In the genomic region with DNA sequence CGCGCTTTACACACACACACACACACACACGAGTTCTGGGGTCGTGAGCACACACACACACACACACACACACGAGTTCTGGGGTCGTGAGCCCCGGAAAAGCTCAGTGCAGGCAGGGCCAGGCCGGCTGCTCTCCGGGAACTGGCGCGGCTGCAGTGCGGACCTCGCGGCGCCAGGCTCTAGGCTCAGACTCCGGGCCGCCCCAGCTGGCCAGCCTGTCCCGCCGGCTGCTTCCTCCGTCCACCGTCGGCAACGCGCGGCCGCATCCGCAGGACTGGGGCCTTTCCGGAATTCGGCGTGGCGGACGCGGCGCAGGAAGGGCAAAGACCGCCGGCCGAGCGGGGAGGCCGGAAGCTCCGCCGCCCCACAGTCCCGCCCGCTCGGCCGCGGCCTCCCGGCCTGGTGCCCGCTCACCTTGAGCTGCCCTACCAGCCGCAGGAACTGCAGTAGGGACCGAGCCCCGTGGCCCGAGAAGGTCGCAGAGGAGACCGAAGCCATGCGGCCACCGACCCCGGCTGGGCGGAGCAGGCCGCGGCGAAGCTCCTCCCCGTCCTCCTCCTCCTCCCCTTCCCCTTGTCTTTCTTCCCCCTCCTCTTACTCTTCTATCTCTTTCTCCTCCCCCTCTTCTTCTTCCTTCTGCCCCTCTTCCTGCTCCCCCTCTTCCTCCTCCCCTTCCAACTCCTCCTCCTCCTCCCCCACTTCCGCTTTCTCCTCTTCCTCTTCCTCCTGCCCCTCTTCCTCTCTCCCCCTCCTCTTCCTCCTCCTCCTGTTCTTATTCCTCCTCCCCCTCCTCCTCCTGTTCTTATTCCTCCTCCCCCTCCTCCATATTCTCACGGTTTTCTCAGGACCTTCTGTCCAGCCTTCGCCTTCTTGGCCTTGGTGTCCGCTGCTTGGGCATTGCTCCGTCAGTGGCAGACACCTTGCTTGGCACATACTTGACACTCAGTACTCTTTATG, we compare ENCODE assay signal across 1 cellular context.
TF ChIP-seq lines count a peak whose summit lies in the region.

A gene with protein sequence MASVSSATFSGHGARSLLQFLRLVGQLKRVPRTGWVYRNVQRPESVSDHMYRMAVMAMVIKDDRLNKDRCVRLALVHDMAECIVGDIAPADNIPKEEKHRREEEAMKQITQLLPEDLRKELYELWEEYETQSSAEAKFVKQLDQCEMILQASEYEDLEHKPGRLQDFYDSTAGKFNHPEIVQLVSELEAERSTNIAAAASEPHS (minus strand): TSS at position 533 of the 957 bp plus-strand sequence. CDS start 35 bp downstream, at position 498.

TF ChIP-seq in K562, 482 proteins besides CTCF, POLR2A, EP300 and RAD21 (continued from another document and continues in another):
- TF ChIP-seq, protein P1, sequence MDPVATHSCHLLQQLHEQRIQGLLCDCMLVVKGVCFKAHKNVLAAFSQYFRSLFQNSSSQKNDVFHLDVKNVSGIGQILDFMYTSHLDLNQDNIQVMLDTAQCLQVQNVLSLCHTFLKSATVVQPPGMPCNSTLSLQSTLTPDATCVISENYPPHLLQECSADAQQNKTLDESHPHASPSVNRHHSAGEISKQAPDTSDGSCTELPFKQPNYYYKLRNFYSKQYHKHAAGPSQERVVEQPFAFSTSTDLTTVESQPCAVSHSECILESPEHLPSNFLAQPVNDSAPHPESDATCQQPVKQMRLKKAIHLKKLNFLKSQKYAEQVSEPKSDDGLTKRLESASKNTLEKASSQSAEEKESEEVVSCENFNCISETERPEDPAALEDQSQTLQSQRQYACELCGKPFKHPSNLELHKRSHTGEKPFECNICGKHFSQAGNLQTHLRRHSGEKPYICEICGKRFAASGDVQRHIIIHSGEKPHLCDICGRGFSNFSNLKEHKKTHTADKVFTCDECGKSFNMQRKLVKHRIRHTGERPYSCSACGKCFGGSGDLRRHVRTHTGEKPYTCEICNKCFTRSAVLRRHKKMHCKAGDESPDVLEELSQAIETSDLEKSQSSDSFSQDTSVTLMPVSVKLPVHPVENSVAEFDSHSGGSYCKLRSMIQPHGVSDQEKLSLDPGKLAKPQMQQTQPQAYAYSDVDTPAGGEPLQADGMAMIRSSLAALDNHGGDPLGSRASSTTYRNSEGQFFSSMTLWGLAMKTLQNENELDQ (CRISPR knock-in tag; IDR thresholded peaks at IDR 0.05; ENCODE audit: borderline replicate concordance), result 0 out of 2 replicates have a peak, but pooled peaks have one; percentile 31
- no peak for TF ChIP-seq ZKSCAN3 (CRISPR knock-in tag; IDR thresholded peaks at IDR 0.05)
- TF ChIP-seq, protein P2, sequence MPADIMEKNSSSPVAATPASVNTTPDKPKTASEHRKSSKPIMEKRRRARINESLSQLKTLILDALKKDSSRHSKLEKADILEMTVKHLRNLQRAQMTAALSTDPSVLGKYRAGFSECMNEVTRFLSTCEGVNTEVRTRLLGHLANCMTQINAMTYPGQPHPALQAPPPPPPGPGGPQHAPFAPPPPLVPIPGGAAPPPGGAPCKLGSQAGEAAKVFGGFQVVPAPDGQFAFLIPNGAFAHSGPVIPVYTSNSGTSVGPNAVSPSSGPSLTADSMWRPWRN (IDR thresholded peaks at IDR 0.05; ENCODE audit: low read depth), result peak; percentile 34; the same call in 1 of the 2 replicates
- TF ChIP-seq GTF2A2 (tag; IDR thresholded peaks at IDR 0.05), result no peak
- TF ChIP-seq, protein P3, sequence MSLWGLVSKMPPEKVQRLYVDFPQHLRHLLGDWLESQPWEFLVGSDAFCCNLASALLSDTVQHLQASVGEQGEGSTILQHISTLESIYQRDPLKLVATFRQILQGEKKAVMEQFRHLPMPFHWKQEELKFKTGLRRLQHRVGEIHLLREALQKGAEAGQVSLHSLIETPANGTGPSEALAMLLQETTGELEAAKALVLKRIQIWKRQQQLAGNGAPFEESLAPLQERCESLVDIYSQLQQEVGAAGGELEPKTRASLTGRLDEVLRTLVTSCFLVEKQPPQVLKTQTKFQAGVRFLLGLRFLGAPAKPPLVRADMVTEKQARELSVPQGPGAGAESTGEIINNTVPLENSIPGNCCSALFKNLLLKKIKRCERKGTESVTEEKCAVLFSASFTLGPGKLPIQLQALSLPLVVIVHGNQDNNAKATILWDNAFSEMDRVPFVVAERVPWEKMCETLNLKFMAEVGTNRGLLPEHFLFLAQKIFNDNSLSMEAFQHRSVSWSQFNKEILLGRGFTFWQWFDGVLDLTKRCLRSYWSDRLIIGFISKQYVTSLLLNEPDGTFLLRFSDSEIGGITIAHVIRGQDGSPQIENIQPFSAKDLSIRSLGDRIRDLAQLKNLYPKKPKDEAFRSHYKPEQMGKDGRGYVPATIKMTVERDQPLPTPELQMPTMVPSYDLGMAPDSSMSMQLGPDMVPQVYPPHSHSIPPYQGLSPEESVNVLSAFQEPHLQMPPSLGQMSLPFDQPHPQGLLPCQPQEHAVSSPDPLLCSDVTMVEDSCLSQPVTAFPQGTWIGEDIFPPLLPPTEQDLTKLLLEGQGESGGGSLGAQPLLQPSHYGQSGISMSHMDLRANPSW (CRISPR knock-in tag; IDR thresholded peaks at IDR 0.05), result no peak
- peak; percentile 82; the same call in 1 of the 2 replicates for TF ChIP-seq POLR2AphosphoS5 (IDR thresholded peaks at IDR 0.05; ENCODE audit: control insufficient read depth, insufficient read depth, low read depth, low read length)
- TF ChIP-seq, protein P4, sequence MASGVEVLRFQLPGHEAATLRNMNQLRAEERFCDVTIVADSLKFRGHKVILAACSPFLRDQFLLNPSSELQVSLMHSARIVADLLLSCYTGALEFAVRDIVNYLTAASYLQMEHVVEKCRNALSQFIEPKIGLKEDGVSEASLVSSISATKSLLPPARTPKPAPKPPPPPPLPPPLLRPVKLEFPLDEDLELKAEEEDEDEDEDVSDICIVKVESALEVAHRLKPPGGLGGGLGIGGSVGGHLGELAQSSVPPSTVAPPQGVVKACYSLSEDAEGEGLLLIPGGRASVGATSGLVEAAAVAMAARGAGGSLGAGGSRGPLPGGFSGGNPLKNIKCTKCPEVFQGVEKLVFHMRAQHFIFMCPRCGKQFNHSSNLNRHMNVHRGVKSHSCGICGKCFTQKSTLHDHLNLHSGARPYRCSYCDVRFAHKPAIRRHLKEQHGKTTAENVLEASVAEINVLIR (CRISPR knock-in tag; IDR thresholded peaks at IDR 0.05), result no peak
- 0 out of 2 replicates have a peak, but pooled peaks have one; percentile 50 for TF ChIP-seq ZNF431 (CRISPR knock-in tag; IDR thresholded peaks at IDR 0.05)
- TF ChIP-seq SRSF9 (IDR thresholded peaks at IDR 0.05; ENCODE audit: borderline replicate concordance, low read depth, low read length), result no peak
- TF ChIP-seq ZNF75A (CRISPR knock-in tag; IDR thresholded peaks at IDR 0.05), result no peak
- no peak for TF ChIP-seq POU5F1 (IDR thresholded peaks at IDR 0.05; ENCODE audit: borderline replicate concordance, low read depth, low read length, partially characterized antibody)
- TF ChIP-seq SNIP1 (IDR thresholded peaks at IDR 0.05; ENCODE audit: low read depth), result peak; percentile 58; the same call in 1 of the 2 replicates
- TF ChIP-seq MYNN (IDR thresholded peaks at IDR 0.05), result no peak
- no peak for TF ChIP-seq MYNN (CRISPR knock-in tag; IDR thresholded peaks at IDR 0.05)
- TF ChIP-seq ZNF668 (CRISPR knock-in tag; IDR thresholded peaks at IDR 0.05), result no peak
- TF ChIP-seq ZNF3 (CRISPR knock-in tag; IDR thresholded peaks at IDR 0.05), result no peak
- TF ChIP-seq TCF7 (IDR thresholded peaks at IDR 0.05; ENCODE audit: borderline replicate concordance), result no peak
- TF ChIP-seq CREM (IDR thresholded peaks at IDR 0.05; ENCODE audit: low read depth), result peak; percentile 3; the same call in 1 of the 2 replicates
- TF ChIP-seq ILK (tag; IDR thresholded peaks at IDR 0.05; ENCODE audit: borderline replicate concordance, low read depth), result no peak
- TF ChIP-seq, protein P5, sequence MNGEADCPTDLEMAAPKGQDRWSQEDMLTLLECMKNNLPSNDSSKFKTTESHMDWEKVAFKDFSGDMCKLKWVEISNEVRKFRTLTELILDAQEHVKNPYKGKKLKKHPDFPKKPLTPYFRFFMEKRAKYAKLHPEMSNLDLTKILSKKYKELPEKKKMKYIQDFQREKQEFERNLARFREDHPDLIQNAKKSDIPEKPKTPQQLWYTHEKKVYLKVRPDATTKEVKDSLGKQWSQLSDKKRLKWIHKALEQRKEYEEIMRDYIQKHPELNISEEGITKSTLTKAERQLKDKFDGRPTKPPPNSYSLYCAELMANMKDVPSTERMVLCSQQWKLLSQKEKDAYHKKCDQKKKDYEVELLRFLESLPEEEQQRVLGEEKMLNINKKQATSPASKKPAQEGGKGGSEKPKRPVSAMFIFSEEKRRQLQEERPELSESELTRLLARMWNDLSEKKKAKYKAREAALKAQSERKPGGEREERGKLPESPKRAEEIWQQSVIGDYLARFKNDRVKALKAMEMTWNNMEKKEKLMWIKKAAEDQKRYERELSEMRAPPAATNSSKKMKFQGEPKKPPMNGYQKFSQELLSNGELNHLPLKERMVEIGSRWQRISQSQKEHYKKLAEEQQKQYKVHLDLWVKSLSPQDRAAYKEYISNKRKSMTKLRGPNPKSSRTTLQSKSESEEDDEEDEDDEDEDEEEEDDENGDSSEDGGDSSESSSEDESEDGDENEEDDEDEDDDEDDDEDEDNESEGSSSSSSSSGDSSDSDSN (IDR thresholded peaks at IDR 0.05; ENCODE audit: borderline replicate concordance in 1 of 2, low read depth in 2 of 2, low read length in 2 of 2), result peak; percentile 76 to 93; a peak in 3 of 4 replicates
- TF ChIP-seq, protein P6, sequence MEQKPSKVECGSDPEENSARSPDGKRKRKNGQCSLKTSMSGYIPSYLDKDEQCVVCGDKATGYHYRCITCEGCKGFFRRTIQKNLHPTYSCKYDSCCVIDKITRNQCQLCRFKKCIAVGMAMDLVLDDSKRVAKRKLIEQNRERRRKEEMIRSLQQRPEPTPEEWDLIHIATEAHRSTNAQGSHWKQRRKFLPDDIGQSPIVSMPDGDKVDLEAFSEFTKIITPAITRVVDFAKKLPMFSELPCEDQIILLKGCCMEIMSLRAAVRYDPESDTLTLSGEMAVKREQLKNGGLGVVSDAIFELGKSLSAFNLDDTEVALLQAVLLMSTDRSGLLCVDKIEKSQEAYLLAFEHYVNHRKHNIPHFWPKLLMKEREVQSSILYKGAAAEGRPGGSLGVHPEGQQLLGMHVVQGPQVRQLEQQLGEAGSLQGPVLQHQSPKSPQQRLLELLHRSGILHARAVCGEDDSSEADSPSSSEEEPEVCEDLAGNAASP (IDR thresholded peaks at IDR 0.05), result no peak
- TF ChIP-seq ZNF165 (CRISPR knock-in tag; IDR thresholded peaks at IDR 0.05; ENCODE audit: borderline replicate concordance), result no peak
- TF ChIP-seq, protein P7, sequence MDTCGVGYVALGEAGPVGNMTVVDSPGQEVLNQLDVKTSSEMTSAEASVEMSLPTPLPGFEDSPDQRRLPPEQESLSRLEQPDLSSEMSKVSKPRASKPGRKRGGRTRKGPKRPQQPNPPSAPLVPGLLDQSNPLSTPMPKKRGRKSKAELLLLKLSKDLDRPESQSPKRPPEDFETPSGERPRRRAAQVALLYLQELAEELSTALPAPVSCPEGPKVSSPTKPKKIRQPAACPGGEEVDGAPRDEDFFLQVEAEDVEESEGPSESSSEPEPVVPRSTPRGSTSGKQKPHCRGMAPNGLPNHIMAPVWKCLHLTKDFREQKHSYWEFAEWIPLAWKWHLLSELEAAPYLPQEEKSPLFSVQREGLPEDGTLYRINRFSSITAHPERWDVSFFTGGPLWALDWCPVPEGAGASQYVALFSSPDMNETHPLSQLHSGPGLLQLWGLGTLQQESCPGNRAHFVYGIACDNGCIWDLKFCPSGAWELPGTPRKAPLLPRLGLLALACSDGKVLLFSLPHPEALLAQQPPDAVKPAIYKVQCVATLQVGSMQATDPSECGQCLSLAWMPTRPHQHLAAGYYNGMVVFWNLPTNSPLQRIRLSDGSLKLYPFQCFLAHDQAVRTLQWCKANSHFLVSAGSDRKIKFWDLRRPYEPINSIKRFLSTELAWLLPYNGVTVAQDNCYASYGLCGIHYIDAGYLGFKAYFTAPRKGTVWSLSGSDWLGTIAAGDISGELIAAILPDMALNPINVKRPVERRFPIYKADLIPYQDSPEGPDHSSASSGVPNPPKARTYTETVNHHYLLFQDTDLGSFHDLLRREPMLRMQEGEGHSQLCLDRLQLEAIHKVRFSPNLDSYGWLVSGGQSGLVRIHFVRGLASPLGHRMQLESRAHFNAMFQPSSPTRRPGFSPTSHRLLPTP (IDR thresholded peaks at IDR 0.05; ENCODE audit: borderline replicate concordance, extremely low read depth, insufficient read length), result no peak
- TF ChIP-seq KLF6 (CRISPR knock-in tag; IDR thresholded peaks at IDR 0.05; ENCODE audit: borderline replicate concordance), result no peak
- no peak for TF ChIP-seq SIX5 (IDR thresholded peaks at IDR 0.05; ENCODE audit: borderline replicate concordance in 1 of 2, insufficient read depth in 1 of 2, low read depth in 1 of 2, low read length in 2 of 2)
- TF ChIP-seq HDAC3 (IDR thresholded peaks at IDR 0.05; ENCODE audit: borderline replicate concordance, partially characterized antibody), result no peak
- no peak; the same call in none of the 2 replicates for TF ChIP-seq SP1 (CRISPR knock-in tag; IDR thresholded peaks at IDR 0.05)
- no peak for TF ChIP-seq MED1 (CRISPR knock-in tag; IDR thresholded peaks at IDR 0.05; ENCODE audit: borderline replicate concordance)
- TF ChIP-seq ZBTB8A (IDR thresholded peaks at IDR 0.05; ENCODE audit: partially characterized antibody), result no peak
- TF ChIP-seq, protein P8, sequence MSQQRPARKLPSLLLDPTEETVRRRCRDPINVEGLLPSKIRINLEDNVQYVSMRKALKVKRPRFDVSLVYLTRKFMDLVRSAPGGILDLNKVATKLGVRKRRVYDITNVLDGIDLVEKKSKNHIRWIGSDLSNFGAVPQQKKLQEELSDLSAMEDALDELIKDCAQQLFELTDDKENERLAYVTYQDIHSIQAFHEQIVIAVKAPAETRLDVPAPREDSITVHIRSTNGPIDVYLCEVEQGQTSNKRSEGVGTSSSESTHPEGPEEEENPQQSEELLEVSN (IDR thresholded peaks at IDR 0.05; ENCODE audit: borderline replicate concordance in 1 of 2, extremely low read depth in 1 of 2, insufficient read depth in 1 of 2, insufficient read length in 1 of 2, low read depth in 1 of 2, low read length in 1 of 2, poor library complexity in 1 of 2, severe bottlenecking in 1 of 2), result peak; percentile 41 to 50
- no peak for TF ChIP-seq CHD2 (IDR thresholded peaks at IDR 0.05; ENCODE audit: low read depth, low read length)
- TF ChIP-seq CC2D1A (IDR thresholded peaks at IDR 0.05), result peak; percentile 91
- TF ChIP-seq ZNF586 (CRISPR knock-in tag; conservative IDR thresholded peaks at IDR 0.05), result no peak
- TF ChIP-seq GABPA (tag; conservative IDR thresholded peaks at IDR 0.05; ENCODE audit: low read depth), result peak; percentile 86
- TF ChIP-seq ZNF696 (CRISPR knock-in tag; conservative IDR thresholded peaks at IDR 0.05), result no peak
- TF ChIP-seq LEF1 (IDR thresholded peaks at IDR 0.05), result peak; percentile 73
- TF ChIP-seq ELF2 (CRISPR knock-in tag; IDR thresholded peaks at IDR 0.05), result peak; percentile 43; the same call in 1 of the 2 replicates
- TF ChIP-seq, protein P9, sequence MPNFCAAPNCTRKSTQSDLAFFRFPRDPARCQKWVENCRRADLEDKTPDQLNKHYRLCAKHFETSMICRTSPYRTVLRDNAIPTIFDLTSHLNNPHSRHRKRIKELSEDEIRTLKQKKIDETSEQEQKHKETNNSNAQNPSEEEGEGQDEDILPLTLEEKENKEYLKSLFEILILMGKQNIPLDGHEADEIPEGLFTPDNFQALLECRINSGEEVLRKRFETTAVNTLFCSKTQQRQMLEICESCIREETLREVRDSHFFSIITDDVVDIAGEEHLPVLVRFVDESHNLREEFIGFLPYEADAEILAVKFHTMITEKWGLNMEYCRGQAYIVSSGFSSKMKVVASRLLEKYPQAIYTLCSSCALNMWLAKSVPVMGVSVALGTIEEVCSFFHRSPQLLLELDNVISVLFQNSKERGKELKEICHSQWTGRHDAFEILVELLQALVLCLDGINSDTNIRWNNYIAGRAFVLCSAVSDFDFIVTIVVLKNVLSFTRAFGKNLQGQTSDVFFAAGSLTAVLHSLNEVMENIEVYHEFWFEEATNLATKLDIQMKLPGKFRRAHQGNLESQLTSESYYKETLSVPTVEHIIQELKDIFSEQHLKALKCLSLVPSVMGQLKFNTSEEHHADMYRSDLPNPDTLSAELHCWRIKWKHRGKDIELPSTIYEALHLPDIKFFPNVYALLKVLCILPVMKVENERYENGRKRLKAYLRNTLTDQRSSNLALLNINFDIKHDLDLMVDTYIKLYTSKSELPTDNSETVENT (CRISPR knock-in tag; IDR thresholded peaks at IDR 0.05), result 0 out of 2 replicates have a peak, but pooled peaks have one; percentile 25
